In the genomic region with DNA sequence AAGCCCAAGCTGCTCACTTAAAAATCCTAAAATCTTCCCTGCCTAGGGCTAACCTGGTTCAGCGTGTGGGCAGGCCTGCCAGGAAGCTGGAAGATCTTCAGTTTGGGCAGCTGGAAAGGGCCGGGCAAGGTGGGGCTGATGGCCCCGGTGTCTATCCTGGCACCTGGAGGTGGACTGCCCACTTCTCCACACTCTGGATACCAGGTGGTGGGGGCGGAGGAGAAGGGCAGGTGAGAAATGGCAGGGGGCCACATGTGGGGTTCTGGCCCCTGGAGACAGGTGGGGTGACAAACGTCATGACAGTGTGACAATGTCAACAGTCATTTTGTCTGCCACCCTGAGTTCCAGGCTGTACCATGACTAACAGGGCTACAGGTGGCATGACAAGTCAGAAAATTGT, we compare ENCODE assay signal across 20 cellular contexts.
A peak's percentile ranks its signal among the peaks of the same experiment; 100 is the strongest.
DNase-seq lines count a peak whose midpoint lies in the region; ATAC-seq and TF ChIP-seq lines count a peak whose summit lies in the region.
"Had no signal": no experiment of that assay in that cellular context is flagged by ENCODE, and none has a peak within 500 bp of the region (broad histone marks: within the 10 kb centered on the region; RNA-seq: fewer than 3 reads in every experiment).

No MANE protein-coding gene starts in this region.

- H3K23ac ChIP-seq in mesenchymal stem cell (ENCODE audit: low read length in 2 of 2), result peak overlapping the region in 1 of 2 experiments; percentile 72

- peak overlapping the region; percentile 48 to 87 for H3K14ac ChIP-seq in mesenchymal stem cell (ENCODE audit: low read length in 2 of 2)

- intact Hi-C loops in esophagus muscularis mucosa (cut with DNase I), result no loop called here
- intact Hi-C loops in CD8-positive, alpha-beta T cell (cut with DNase I, micrococcal nuclease), result no loop called here

- H3K27me3 ChIP-seq in AG04450 (ENCODE audit: control insufficient read depth, insufficient read depth, low read length) (no peaks in the 10 kb centered on the region), mesenchymal stem cell (ENCODE audit: control insufficient read depth in 1 of 2, insufficient read depth in 1 of 2, low read length in 2 of 2) (no peaks in the 10 kb centered on the region), esophagus muscularis mucosa (peaks cover 0 to 4% (median 0%) of the 10 kb centered on the region in 4 donors)
- H3K27me3 ChIP-seq in CD8-positive, alpha-beta T cell (ENCODE audit: insufficient read depth, low read length), result no peaks in the 10 kb centered on the region
- H3K27me3 ChIP-seq: SJCRH30 had no signal

- peak overlapping the region; percentile 94 to 99 for H3K18ac ChIP-seq in mesenchymal stem cell (ENCODE audit: low read depth in 1 of 2, low read length in 2 of 2)

- no peak for TF ChIP-seq EP300 in esophagus muscularis mucosa (IDR thresholded peaks at IDR 0.05)

- H3K9me3 ChIP-seq in AG04450 (ENCODE audit: control insufficient read depth, insufficient read depth, low read length), result no peaks in the 10 kb centered on the region; the same call in 1 of the 2 replicates
- no peaks in the 10 kb centered on the region for H3K9me3 ChIP-seq in mesenchymal stem cell (ENCODE audit: control insufficient read depth, low read length)
- H3K9me3 ChIP-seq in esophagus muscularis mucosa, result no peaks in the 10 kb centered on the region
- H3K9me3 ChIP-seq in CD8-positive, alpha-beta T cell (ENCODE audit: low read length), result no peaks in the 10 kb centered on the region
- H3K9me3 ChIP-seq: SJCRH30 had no signal

- H3K27ac ChIP-seq in AG04450 (ENCODE audit: low read depth, low read length), result peak overlapping the region; percentile 98
- H3K27ac ChIP-seq in coronary artery, result no peak overlapping the region
- H3K27ac ChIP-seq in mesenchymal stem cell (ENCODE audit: low read length, poor library complexity, severe bottlenecking), result no peak overlapping the region
- H3K27ac ChIP-seq in esophagus muscularis mucosa (replicated peaks in 1 of 4), result no peak overlapping the region
- no peak overlapping the region for H3K27ac ChIP-seq in CD8-positive, alpha-beta T cell (ENCODE audit: low read depth, low read length)
- H3K27ac ChIP-seq: RWPE1, SJCRH30 had no signal

- POLR2A ChIA-PET in AG04450 (lab: Yijun Ruan, JAX), result interaction anchor here (0.6 to 1.0 kb wide), 2 partner anchors 44 to 62 kb away, joined by 3 to 4 read pairs; no protein-coding TSS in a partner anchor
- POLR2A ChIA-PET in CD8-positive, alpha-beta T cell (lab: Charles Lee), result no interaction called here

- peak overlapping the region; percentile 99 for H2BK120ac ChIP-seq in mesenchymal stem cell (ENCODE audit: low read depth, low read length)

- no peak overlapping the region for H3K4me2 ChIP-seq in mesenchymal stem cell (ENCODE audit: low read length, poor library complexity, severe bottlenecking)

- no peak for TF ChIP-seq POLR2A in esophagus muscularis mucosa (IDR thresholded peaks at IDR 0.05; ENCODE audit: low read depth)

- H3K4me3 Mint-ChIP-seq in HFFc6, result peak overlapping the region; percentile 36; the same call in 1 of the 2 replicates
- no peak overlapping the region for H3K4me3 Mint-ChIP-seq in CD8-positive, alpha-beta T cell
- H3K4me3 Mint-ChIP-seq: CD4-positive, CD25-positive, alpha-beta regulatory T cell had no signal

- peak overlapping the region; percentile 62 for H2AFZ ChIP-seq in mesenchymal stem cell (ENCODE audit: low read depth, low read length)

- no peaks in the 10 kb centered on the region for H3K36me3 Mint-ChIP-seq in HFFc6 (ENCODE audit: low read depth)
- no peaks in the 10 kb centered on the region for H3K36me3 Mint-ChIP-seq in CD8-positive, alpha-beta T cell
- H3K36me3 Mint-ChIP-seq: CD4-positive, CD25-positive, alpha-beta regulatory T cell had no signal

- H3K9me3 Mint-ChIP-seq in HFFc6, result peaks cover 2% of the 10 kb centered on the region; the same call in 1 of the 2 replicates
- no peaks in the 10 kb centered on the region for H3K9me3 Mint-ChIP-seq in CD8-positive, alpha-beta T cell

- H2BK12ac ChIP-seq in mesenchymal stem cell (ENCODE audit: low read length in 2 of 2), result peak overlapping the region; percentile 94 to 99

- peak overlapping the region; percentile 75 for H2BK15ac ChIP-seq in mesenchymal stem cell (ENCODE audit: low read depth, poor library complexity, severe bottlenecking)

- no peak overlapping the region for H2AK5ac ChIP-seq in mesenchymal stem cell (ENCODE audit: low read length, severe bottlenecking)

- H3K4me3 ChIP-seq in AG04450 (ENCODE audit: low read depth, low read length), result no peak overlapping the region
- H3K4me3 ChIP-seq in coronary artery, result no peak overlapping the region
- H3K4me3 ChIP-seq in mesenchymal stem cell (ENCODE audit: insufficient read depth in 1 of 2, low read depth in 1 of 2, low read length in 2 of 2), result no peak overlapping the region
- H3K4me3 ChIP-seq in esophagus muscularis mucosa, result no peak overlapping the region
- no peak overlapping the region for H3K4me3 ChIP-seq in CD8-positive, alpha-beta T cell (ENCODE audit: low read depth, low read length)
- H3K4me3 ChIP-seq: GM12878, SJCRH30 had no signal

- CTCF ChIA-PET in AG04450 (lab: Charles Lee), result interaction anchor here (0.9 to 3.1 kb wide), 2 partner anchors 78 to 122 kb away, joined by 4 to 17 read pairs; no protein-coding TSS in a partner anchor
- CTCF ChIA-PET in CD8-positive, alpha-beta T cell (lab: Charles Lee), result no interaction called here

- no peak for DNase-seq in AG04450 (ENCODE audit: low read depth, low spot score)
- DNase-seq in HFFc6, result no peak
- DNase-seq in coronary artery (ENCODE audit: low spot score), result peak; percentile 45
- no peak for DNase-seq in mesenchymal stem cell
- no peak for DNase-seq in esophagus muscularis mucosa (ENCODE audit: extremely low spot score)
- DNase-seq in ureter (ENCODE audit: low spot score), result no peak
- DNase-seq in CD8-positive, alpha-beta T cell, result no peak
- DNase-seq: CD4-positive, CD25-positive, alpha-beta regulatory T cell; DND-41; Kasumi-1; NCI-H1105; NCI-H146; NCI-H2029; NCI-H2227 treated with DMSO at 0.1 percent for 48 hours; NCI-H510A; NCI-H748 treated with DMSO at 0.1 percent for 48 hours; SJCRH30 had no signal

- peak overlapping the region; percentile 94 for H4K8ac ChIP-seq in mesenchymal stem cell (ENCODE audit: low read length)

- ATAC-seq in HG03354 (IDR thresholded peaks at IDR 0.05; ENCODE audit: poor library complexity, severe bottlenecking, unreplicated experiment), result no peak
- ATAC-seq in CD8-positive, alpha-beta T cell, result no peak
- ATAC-seq: GM12878 had no signal

- H3K4me1 ChIP-seq in mesenchymal stem cell (ENCODE audit: control insufficient read depth, insufficient read depth, low read depth, low read length), result peaks cover 9% of the 10 kb centered on the region
- H3K4me1 ChIP-seq in esophagus muscularis mucosa, result no peaks in the 10 kb centered on the region
- no peaks in the 10 kb centered on the region for H3K4me1 ChIP-seq in CD8-positive, alpha-beta T cell (ENCODE audit: insufficient read depth, low read length)
- H3K4me1 ChIP-seq: SJCRH30 had no signal

- peak overlapping the region; percentile 92 to 96 for H3K4ac ChIP-seq in mesenchymal stem cell (ENCODE audit: low read depth in 1 of 2, low read length in 2 of 2)

- H3K79me1 ChIP-seq in mesenchymal stem cell (replicated peaks; ENCODE audit: low read length, poor library complexity, severe bottlenecking), result no peaks in the 10 kb centered on the region

- no peaks in the 10 kb centered on the region for H3K27me3 Mint-ChIP-seq in HFFc6 (ENCODE audit: insufficient read depth)
- H3K27me3 Mint-ChIP-seq in CD8-positive, alpha-beta T cell (ENCODE audit: low read depth), result peaks cover 16% of the 10 kb centered on the region

- peak overlapping the region; percentile 99 for H4K91ac ChIP-seq in mesenchymal stem cell (ENCODE audit: low read length)

- no peak overlapping the region for H3K9ac ChIP-seq in mesenchymal stem cell (ENCODE audit: low read length)

- TF ChIP-seq CTCF in AG04450 (IDR thresholded peaks at IDR 0.05; ENCODE audit: low read depth, low read length) (no peak), HFFc6 (IDR thresholded peaks at IDR 0.05) (no peak), coronary artery (IDR thresholded peaks at IDR 0.05) (no peak), esophagus muscularis mucosa (IDR thresholded peaks at IDR 0.05) (no peak)
- TF ChIP-seq CTCF in CD8-positive, alpha-beta T cell (IDR thresholded peaks at IDR 0.05), result no peak

- 84% methylated on average over 5 of the region's 5 CpGs for WGBS in mesenchymal stem cell
- WGBS in esophagus muscularis mucosa, result 70% methylated on average over 5 of the region's 5 CpGs

- H3K4me1 Mint-ChIP-seq in HFFc6 (ENCODE audit: low read depth), result peaks cover 60% of the 10 kb centered on the region
- H3K4me1 Mint-ChIP-seq in CD8-positive, alpha-beta T cell (ENCODE audit: low read depth), result no peaks in the 10 kb centered on the region

- H3K36me3 ChIP-seq in mesenchymal stem cell (ENCODE audit: control insufficient read depth in 1 of 2, insufficient read depth in 2 of 2, low read depth in 1 of 2, low read length in 2 of 2), result no peaks in the 10 kb centered on the region
- H3K36me3 ChIP-seq in esophagus muscularis mucosa, result no peaks in the 10 kb centered on the region
- no peaks in the 10 kb centered on the region for H3K36me3 ChIP-seq in CD8-positive, alpha-beta T cell (ENCODE audit: insufficient read depth, low read length)
- H3K36me3 ChIP-seq: SJCRH30 had no signal

- no peak overlapping the region for H2BK5ac ChIP-seq in mesenchymal stem cell (ENCODE audit: low read depth, low read length, poor library complexity, severe bottlenecking)

- H3K27ac Mint-ChIP-seq in HFFc6, result peak overlapping the region; percentile 82
- no peak overlapping the region for H3K27ac Mint-ChIP-seq in CD8-positive, alpha-beta T cell
- H3K27ac Mint-ChIP-seq: CD4-positive, CD25-positive, alpha-beta regulatory T cell had no signal
